In the genomic region with DNA sequence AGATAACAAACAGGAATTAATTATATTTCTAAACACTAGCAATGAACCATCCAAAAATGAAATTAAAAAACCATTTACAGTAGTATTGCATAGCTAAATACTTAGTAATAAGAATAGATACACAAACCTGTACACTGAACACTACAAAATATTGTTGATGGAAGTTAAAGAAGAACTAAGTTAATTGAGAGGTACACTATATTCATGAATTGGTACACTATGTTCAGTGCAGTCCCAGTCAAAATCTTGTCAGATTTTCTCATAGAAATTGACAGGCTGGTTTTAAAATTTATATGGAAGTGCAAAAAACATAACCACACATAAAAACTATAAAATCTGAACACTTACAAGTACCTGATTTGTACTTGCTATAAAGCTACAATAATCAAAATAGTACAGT, we compare ENCODE assay signal across 9 cellular contexts.
"Had no signal": no experiment of that assay in that cellular context is flagged by ENCODE, and none has a peak within 500 bp of the region (broad histone marks: within the 10 kb centered on the region; RNA-seq: fewer than 3 reads in every experiment).

No MANE protein-coding gene starts in this region.

- H3K4me3 ChIP-seq: GM23248, K562 had no signal

- H3K9ac ChIP-seq: GM23248 had no signal

- H3K27ac ChIP-seq: GM23248 had no signal

- FAIRE-seq: HTR-8/SVneo had no signal

- H3K4me3 Mint-ChIP-seq: H9, HFFc6 had no signal

- H3K27ac Mint-ChIP-seq: H9, HFFc6 had no signal

- H3K9me3 Mint-ChIP-seq: HFFc6 had no signal

- ATAC-seq: K562 had no signal

- DNase-seq: GM23248, GOT3, H9, HCEC 1CT, HFFc6, IMR-90, KG1 had no signal
